In the genomic region with DNA sequence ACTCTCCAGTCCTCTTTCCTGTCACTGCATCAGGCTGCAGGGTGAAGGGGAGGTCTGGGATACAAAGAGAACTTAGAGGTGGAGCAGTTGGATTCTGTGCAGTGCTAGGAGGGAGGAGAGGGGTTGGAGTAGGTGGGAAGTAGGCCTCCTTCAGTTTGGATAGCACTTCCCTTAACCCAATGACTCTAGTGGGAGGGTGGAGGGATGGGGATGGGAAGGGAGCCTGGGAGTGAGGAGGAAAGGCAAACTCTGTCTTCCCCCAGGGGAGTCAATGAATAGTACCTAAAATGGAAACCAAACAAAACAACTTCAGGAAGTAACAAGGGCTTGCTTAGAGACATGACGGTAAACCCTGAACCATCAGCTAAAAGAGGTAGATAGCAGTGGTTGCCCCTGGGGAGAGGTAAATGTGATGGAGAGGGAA, we compare ENCODE assay signal across 9 cellular contexts. TPM values are rescaled to one million over a fixed set of nuclear protein-coding genes. Genes with fewer than 3 reads are reported as not detected.
A peak's percentile ranks its signal among the peaks of the same experiment; 100 is the strongest.
DNase-seq lines count a peak whose midpoint lies in the region; ATAC-seq and TF ChIP-seq lines count a peak whose summit lies in the region.
"Had no signal": no experiment of that assay in that cellular context is flagged by ENCODE, and none has a peak within 500 bp of the region (broad histone marks: within the 10 kb centered on the region; RNA-seq: fewer than 3 reads in every experiment).

No MANE protein-coding gene starts in this region.

- TF ChIP-seq EP300 in ovary (IDR thresholded peaks at IDR 0.05): peak; percentile 40

- no peaks in the 10 kb centered on the region for H3K79me2 ChIP-seq in PC-9 (ENCODE audit: low read depth)

- H4K20me1 ChIP-seq in PC-9 (ENCODE audit: insufficient read depth): no peaks in the 10 kb centered on the region

- WGBS in ovary, 3 donors: 0 to 13% (median 10%) methylated on average over 1 of the region's 1 CpG

- H3K4me1 Mint-ChIP-seq in Caco-2 (ENCODE audit: low read depth, unreplicated experiment): peaks cover 35% of the 10 kb centered on the region

- H3K9me3 Mint-ChIP-seq in Caco-2 (ENCODE audit: unreplicated experiment): no peaks in the 10 kb centered on the region

- H3K27me3 ChIP-seq in Caco-2 (replicated peaks; ENCODE audit: control insufficient read depth, insufficient read depth, low read length) (no peaks in the 10 kb centered on the region), PC-9 (ENCODE audit: insufficient read depth, low read depth) (no peaks in the 10 kb centered on the region), ovary (no peaks in the 10 kb centered on the region)

- DNase-seq in Caco-2 (no peak), PC-9 (no peak), globus pallidus (ENCODE audit: low spot score) (peak; percentile 46), ovary (peak in 2 of 5 donors; percentile 46 to 68), SK-N-DZ (ENCODE audit: low spot score) (no peak), NCI-H82 treated with DMSO at 0.1 percent for 48 hours (lab: John Stamatoyannopoulos, UW; ENCODE audit: unreplicated experiment) (no peak)

- H3K36me3 Mint-ChIP-seq in Caco-2 (ENCODE audit: insufficient read depth, unreplicated experiment): no peaks in the 10 kb centered on the region

- CTCF ChIA-PET in Caco-2 (lab: Charles Lee) (interaction anchor here (1.2 to 3.0 kb wide), 4 partner anchors 12 to 101 kb away, joined by 3 to 15 read pairs (median 8); no protein-coding TSS in a partner anchor), PC-9 (lab: Charles Lee) (no interaction called here)

- H3K36me3 ChIP-seq in Caco-2 (ENCODE audit: control insufficient read depth, insufficient read depth, low read length) (peaks cover 5% of the 10 kb centered on the region), PC-9 (ENCODE audit: low read depth) (no peaks in the 10 kb centered on the region), ovary (no peaks in the 10 kb centered on the region)

- H3K27me3 Mint-ChIP-seq in Caco-2 (ENCODE audit: insufficient read depth, unreplicated experiment): no peaks in the 10 kb centered on the region

- no peaks in the 10 kb centered on the region for H3K9me2 ChIP-seq in PC-9 (ENCODE audit: insufficient read depth)

- no peak for ATAC-seq in activated CD4-positive, CD25-positive, alpha-beta regulatory T cell treated with anti-CD3 and anti-CD28 coated beads, Interleukin-2, amount 50 U/mL, for 24 hours
- ATAC-seq in HG03045 (IDR thresholded peaks at IDR 0.05; ENCODE audit: unreplicated experiment): no peak

- H3K4me2 ChIP-seq in PC-9: peak overlapping the region; percentile 87; the same call in 1 of the 2 replicates

- H3K27ac Mint-ChIP-seq in Caco-2 (ENCODE audit: unreplicated experiment): peak overlapping the region; percentile 75

- no peak for TF ChIP-seq CTCF in Caco-2 (IDR thresholded peaks at IDR 0.05; ENCODE audit: insufficient read depth in 1 of 2, low read depth in 1 of 2, low read length in 1 of 2, severe bottlenecking in 1 of 2, unreplicated experiment in 1 of 2)
- TF ChIP-seq CTCF in PC-9 (conservative IDR thresholded peaks at IDR 0.05): no peak
- TF ChIP-seq CTCF in ovary (IDR thresholded peaks at IDR 0.05): no peak

- H3F3A ChIP-seq in PC-9 (ENCODE audit: insufficient read depth, low read depth): peaks cover 7% of the 10 kb centered on the region

- H3K9me3 ChIP-seq in Caco-2: no peaks in the 10 kb centered on the region
- H3K9me3 ChIP-seq in PC-9 (ENCODE audit: insufficient read depth, low read depth): no peaks in the 10 kb centered on the region
- no peaks in the 10 kb centered on the region for H3K9me3 ChIP-seq in ovary

- TF ChIP-seq POLR2A in ovary (IDR thresholded peaks at IDR 0.05): peak; percentile 22

- H3K4me1 ChIP-seq in Caco-2 (peaks cover 50% of the 10 kb centered on the region), PC-9 (replicated peaks; ENCODE audit: insufficient read depth) (peaks cover 19% of the 10 kb centered on the region), ovary (ENCODE audit: insufficient read depth) (peaks cover 38% of the 10 kb centered on the region)

- H3K4me3 ChIP-seq in Caco-2 (ENCODE audit: low read depth, low read length) (no peak overlapping the region), PC-9 (no peak overlapping the region), ovary (peak overlapping the region; percentile 56)

- intact Hi-C loops in Caco-2 (cut with micrococcal nuclease; ENCODE audit: unreplicated experiment) (loop anchor here (1.0 kb wide), 1 partner anchor 9 kb away; no protein-coding TSS in a partner anchor), PC-9 (cut with micrococcal nuclease; ENCODE audit: unreplicated experiment) (no loop called here), ovary (cut with DNase I) (no loop called here)

- POLR2A ChIA-PET in Caco-2 (lab: Charles Lee): interaction anchor here (1.3 kb wide), 1 partner anchor 12 kb away, joined by 5 read pairs; no protein-coding TSS in a partner anchor
- POLR2A ChIA-PET in PC-9 (lab: Charles Lee; ENCODE audit: unreplicated experiment): interaction anchor here (0.7 kb wide), 1 partner anchor 18 kb away, joined by 9 read pairs; no protein-coding TSS in a partner anchor

- no peak overlapping the region for H2AFZ ChIP-seq in PC-9

- BruUV-seq in Caco-2 (replicated peaks; lab: Mats Ljungman, UMichigan) (no TSS peak), PC-9 (replicated peaks; lab: Mats Ljungman, UMichigan) (no TSS peak)

- no peak overlapping the region for H3K27ac ChIP-seq in PC-9
- peak overlapping the region; percentile 75 to 85 for H3K27ac ChIP-seq in ovary
- H3K27ac ChIP-seq: SK-N-MC had no signal

- H3K4me3 Mint-ChIP-seq in Caco-2 (ENCODE audit: unreplicated experiment): peak overlapping the region; percentile 72

RNA-seq across cellular contexts. Expression of a gene that starts 30.7 kb away (rescaled TPM):
- total RNA-seq in Caco-2 (2022): 99.6 and 100 TPM in 2 replicates
- 135 and 207 TPM in 2 replicates for total RNA-seq in PC-9 (2021)
- 100 to 1,000 TPM; 188 to 706 (median 295) TPM for total RNA-seq in ovary
- 100 to 1,000 TPM; 370 to 406 TPM for polyA plus RNA-seq in ovary
- polyA plus RNA-seq in SK-N-DZ (2014; cell fraction: cytosol; rRNA removed): 0.10 and 1.2 TPM in 2 replicates
- 0.72 and 2.9 TPM in 2 replicates for polyA plus RNA-seq in SK-N-DZ (2014; cell fraction: nucleus; rRNA removed)
